Comparison of ENCODE assay signal across 22 cellular contexts in the genomic region with DNA sequence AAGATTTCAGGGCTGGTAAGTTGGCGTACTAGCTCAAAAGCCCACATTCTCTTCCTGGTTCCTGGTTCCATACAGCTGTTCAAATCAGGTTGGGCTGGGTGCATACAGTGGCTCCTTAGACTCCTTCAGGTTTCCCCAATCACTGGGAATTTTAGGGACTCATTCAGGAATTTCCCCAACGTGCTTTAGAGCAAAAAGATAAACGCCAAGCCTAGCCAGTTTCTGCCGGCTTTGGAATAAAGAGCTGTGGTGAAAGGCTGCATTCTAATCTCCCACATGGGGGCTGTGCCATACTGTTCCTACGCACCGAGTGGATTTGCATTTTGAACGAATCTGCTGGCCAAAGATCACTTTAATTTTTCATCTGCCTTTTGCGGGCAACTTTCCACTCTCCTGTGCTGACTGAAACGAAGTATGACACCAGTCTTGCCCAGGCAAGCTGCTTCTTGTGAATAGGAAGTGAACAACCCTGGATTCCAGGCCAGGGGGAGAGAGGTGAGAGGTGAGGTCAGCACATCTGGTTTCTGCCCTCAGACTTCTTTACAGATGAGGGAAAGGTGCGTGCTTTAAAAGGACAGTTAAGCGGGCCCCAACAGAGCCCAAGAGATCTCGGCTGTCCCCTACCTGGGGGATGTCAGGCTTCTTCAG.
DNase-seq lines count a peak whose midpoint lies in the region; FAIRE-seq and TF ChIP-seq lines count a peak whose summit lies in the region.
"Had no signal": no experiment of that assay in that cellular context is flagged by ENCODE, and none has a peak within 500 bp of the region (broad histone marks: within the 10 kb centered on the region; RNA-seq: fewer than 3 reads in every experiment).

No MANE protein-coding gene starts in this region.

- no TSS peak for BruUV-seq in MCF 10A (replicated peaks; lab: Mats Ljungman, UMichigan)

- H3K27me3 Mint-ChIP-seq in MCF 10A (ENCODE audit: insufficient read depth, unreplicated experiment) = no peaks in the 10 kb centered on the region
- H3K27me3 Mint-ChIP-seq: activated B cell treated with CpG ODN at 0.5 μM for 24 hours; activated CD4-positive, alpha-beta memory T cell treated with anti-CD3 and anti-CD28 coated beads for 36 hours; type B pancreatic cell had no signal

- peak; percentile 12 for DNase-seq in HPDE6-E6E7 (ENCODE audit: extremely low spot score)
- peak; percentile 7 for DNase-seq in MCF 10A (ENCODE audit: unreplicated experiment)
- DNase-seq in keratinocyte (ENCODE audit: low read depth, low spot score) = peak; percentile 78
- peak; percentile 33 for DNase-seq in small intestine
- DNase-seq in activated CD4-positive, alpha-beta T cell treated with anti-CD3 and anti-CD28 coated beads, Interleukin-2, amount 50 U/mL, for 48 hours = no peak
- DNase-seq in NCI-H774 (lab: John Stamatoyannopoulos, UW) = no peak
- DNase-seq in ecto neural progenitor cell (ENCODE audit: low spot score) = no peak
- no peak for DNase-seq in GOT3 (lab: John Stamatoyannopoulos, UW)
- DNase-seq: activated B cell treated with CpG ODN at 0.5 μM for 24 hours; activated CD4-positive, alpha-beta memory T cell treated with anti-CD3 and anti-CD28 coated beads for 36 hours; activated effector memory CD4-positive, alpha-beta T cell treated with anti-CD3 and anti-CD28 coated beads, Interleukin-2, amount 50 U/mL, for 16 hours; C1 segment of cervical spinal cord; Calu3; cortex of kidney; left ventricle myocardium superior; NCI-H1417 treated with DMSO at 0.1 percent for 48 hours; NCI-H69; stimulated activated CD4-positive, alpha-beta T cell treated with anti-CD3 and anti-CD28 coated beads, Interleukin-4, amount 100 ng/mL, for 1 hour; stimulated activated naive CD4-positive, alpha-beta T cell treated with Interleukin-2 at 50 U/mL for 16 hours; T-helper 9 cell had no signal

- intact Hi-C loops in MCF 10A (cut with micrococcal nuclease) = no loop called here

- peak overlapping the region; percentile 28 for H3K9ac ChIP-seq in keratinocyte (ENCODE audit: control insufficient read depth, extremely low read depth, insufficient read depth, low read length)

- no peaks in the 10 kb centered on the region for H3K9me3 Mint-ChIP-seq in MCF 10A (ENCODE audit: unreplicated experiment)
- H3K9me3 Mint-ChIP-seq: type B pancreatic cell had no signal

- dilution Hi-C loops in keratinocyte (cut with MboI; ENCODE audit: extremely low pct_ligation_motif_present, low sequenced_read_pairs) = no loop called here

- peak overlapping the region; percentile 77 for H3K4me2 ChIP-seq in keratinocyte (ENCODE audit: control insufficient read depth, extremely low read depth, insufficient read depth, low read depth, low read length)

- H3K36me3 ChIP-seq in keratinocyte (ENCODE audit: control insufficient read depth in 2 of 2, extremely low read depth in 1 of 2, insufficient read depth in 2 of 2, low read length in 2 of 2) (no peaks in the 10 kb centered on the region), small intestine (ENCODE audit: control insufficient read depth in 2 of 2, insufficient read depth in 2 of 2, low read length in 2 of 2) (no peaks in the 10 kb centered on the region)

- H3K27me3 ChIP-seq in keratinocyte (ENCODE audit: control insufficient read depth, extremely low read depth, insufficient read depth, low read length) (no peaks in the 10 kb centered on the region), small intestine (ENCODE audit: control insufficient read depth in 2 of 2, insufficient read depth in 2 of 2, low read length in 2 of 2) (no peaks in the 10 kb centered on the region)

- H3K9me1 ChIP-seq in keratinocyte (ENCODE audit: control insufficient read depth, extremely low read depth, insufficient read depth, low read length) = no peaks in the 10 kb centered on the region

- H3K27ac Mint-ChIP-seq in MCF 10A (ENCODE audit: low read depth, unreplicated experiment) = peak overlapping the region; percentile 47
- H3K27ac Mint-ChIP-seq: activated B cell treated with CpG ODN at 0.5 μM for 24 hours; activated CD4-positive, alpha-beta memory T cell treated with anti-CD3 and anti-CD28 coated beads for 36 hours; type B pancreatic cell had no signal

- POLR2A ChIA-PET in MCF 10A (lab: Yijun Ruan, JAX) = interaction anchor here (0.7 to 0.8 kb wide), 2 partner anchors 8 to 19 kb away, joined by 3 read pairs; no protein-coding TSS in a partner anchor

- H3K4me1 Mint-ChIP-seq in MCF 10A (ENCODE audit: insufficient read depth, unreplicated experiment) = peaks cover 9% of the 10 kb centered on the region
- H3K4me1 Mint-ChIP-seq: activated B cell treated with CpG ODN at 0.5 μM for 24 hours had no signal

- peak; percentile 96 for FAIRE-seq in keratinocyte (lab: Jason Lieb, UNC)
- FAIRE-seq in small intestine (lab: Jason Lieb, UNC) = no peak
- FAIRE-seq: H54 had no signal

- 27 to 60% (median 44%) methylated on average over 12 of the region's 12 CpGs for WGBS in small intestine, 3 donors

- CTCF ChIA-PET in MCF 10A (lab: Yijun Ruan, JAX) = interaction anchor here (0.6 to 2.6 kb wide), 5 partner anchors 9 to 300 kb away, joined by 3 to 5 read pairs (median 3); no protein-coding TSS in a partner anchor

- H3K79me2 ChIP-seq in keratinocyte (ENCODE audit: control insufficient read depth, insufficient read depth, low read length) = no peaks in the 10 kb centered on the region

- H3K36me3 Mint-ChIP-seq in MCF 10A (ENCODE audit: insufficient read depth, unreplicated experiment) = no peaks in the 10 kb centered on the region
- H3K36me3 Mint-ChIP-seq: activated CD4-positive, alpha-beta memory T cell treated with anti-CD3 and anti-CD28 coated beads for 36 hours; type B pancreatic cell had no signal

- H3K4me3 ChIP-seq in keratinocyte (ENCODE audit: control insufficient read depth in 2 of 3, extremely low read depth in 1 of 3, insufficient read depth in 2 of 3, low read depth in 1 of 3, low read length in 3 of 3) (peak overlapping the region in 1 of 3 experiments; percentile 8), small intestine (ENCODE audit: low read depth in 1 of 2, low read length in 2 of 2) (no peak overlapping the region)

- TF ChIP-seq CTCF in MCF 10A (IDR thresholded peaks at IDR 0.05; ENCODE audit: unreplicated experiment) (no peak), keratinocyte (optimal IDR thresholded peaks at IDR 0.05 in 1 of 3, IDR thresholded peaks at IDR 0.05 in 1 of 3, conservative IDR thresholded peaks at IDR 0.05 in 1 of 3; ENCODE audit: extremely low read depth in 1 of 3, insufficient read depth in 2 of 3, low read length in 3 of 3) (no peak)

- peak overlapping the region; percentile 62 for H3K27ac ChIP-seq in keratinocyte (ENCODE audit: control insufficient read depth, insufficient read depth, low read length)
- peak overlapping the region in 1 of 2 donors; percentile 27 for H3K27ac ChIP-seq in small intestine (ENCODE audit: low read depth in 1 of 2, low read length in 1 of 2)

- H2AFZ ChIP-seq in keratinocyte (ENCODE audit: control insufficient read depth, low read length) = peak overlapping the region; percentile 82

- no peak overlapping the region for H3K4me3 Mint-ChIP-seq in MCF 10A (ENCODE audit: unreplicated experiment)
- H3K4me3 Mint-ChIP-seq: activated B cell treated with CpG ODN at 0.5 μM for 24 hours; activated CD4-positive, alpha-beta memory T cell treated with anti-CD3 and anti-CD28 coated beads for 36 hours; type B pancreatic cell had no signal

- H3K9me3 ChIP-seq in keratinocyte (ENCODE audit: control insufficient read depth, low read depth, low read length) (no peaks in the 10 kb centered on the region), small intestine (ENCODE audit: control insufficient read depth, low read depth) (no peaks in the 10 kb centered on the region)

- no peaks in the 10 kb centered on the region for H4K20me1 ChIP-seq in keratinocyte (ENCODE audit: control insufficient read depth, extremely low read depth, insufficient read depth, low read length)

- H3K4me1 ChIP-seq in keratinocyte (ENCODE audit: control insufficient read depth, extremely low read depth, insufficient read depth, low read length) (peaks cover 28% of the 10 kb centered on the region), small intestine (ENCODE audit: control insufficient read depth in 2 of 2, insufficient read depth in 1 of 2, low read depth in 1 of 2, low read length in 1 of 2) (no peaks in the 10 kb centered on the region)

Comparison
In these comparisons a context has a peak if more than half of its experiments do, and no peak if none do; other contexts are left out.
1. DNase-seq: peak in HPDE6-E6E7 (single experiment), MCF 10A (single experiment), keratinocyte (single experiment) and small intestine (single experiment); none in activated CD4-positive, alpha-beta T cell treated with anti-CD3 and anti-CD28 coated beads, Interleukin-2, amount 50 U/mL, for 48 hours (0 of 2), NCI-H774 (single experiment), ecto neural progenitor cell (single experiment) and GOT3 (single experiment).